1 cellular context compared by ENCODE assay signal in genomic region chr1:65090406-65090805, GRCh38.
TF ChIP-seq lines count a peak whose summit lies in the region.

No MANE protein-coding gene starts in this region.

TF ChIP-seq in HepG2, 621 proteins besides CTCF, POLR2A, EP300 and RAD21 (continued from another document):
- TF ChIP-seq ZNF609 (CRISPR knock-in tag; IDR thresholded peaks at IDR 0.05; ENCODE audit: borderline replicate concordance) (no peak), LCORL (IDR thresholded peaks at IDR 0.05) (no peak), LCORL (CRISPR knock-in tag; IDR thresholded peaks at IDR 0.05) (no peak), ZNF552 (CRISPR knock-in tag; IDR thresholded peaks at IDR 0.05; ENCODE audit: borderline replicate concordance) (no peak), ZXDC (CRISPR knock-in tag; IDR thresholded peaks at IDR 0.05) (no peak), MBNL3 (CRISPR knock-in tag; conservative IDR thresholded peaks at IDR 0.05) (no peak), ZFP36L1 (CRISPR knock-in tag; IDR thresholded peaks at IDR 0.05) (no peak), ZNF740 (CRISPR knock-in tag; IDR thresholded peaks at IDR 0.05) (no peak), HNRNPH1 (optimal IDR thresholded peaks at IDR 0.05; ENCODE audit: low read depth, low read length) (no peak), ZNF33B (CRISPR knock-in tag; IDR thresholded peaks at IDR 0.05) (no peak), SPEN (CRISPR knock-in tag; IDR thresholded peaks at IDR 0.05; ENCODE audit: low read depth) (no peak), TCF7 (IDR thresholded peaks at IDR 0.05; ENCODE audit: low read depth) (no peak), TFAP4 (IDR thresholded peaks at IDR 0.05; ENCODE audit: borderline replicate concordance, low read depth) (peak; percentile 45; the same call in 1 of the 2 replicates), MTA3 (CRISPR knock-in tag; IDR thresholded peaks at IDR 0.05) (no peak), ZNF652 (CRISPR knock-in tag; IDR thresholded peaks at IDR 0.05; ENCODE audit: borderline replicate concordance, low read depth) (peak; percentile 36; the same call in 1 of the 2 replicates), ZNF329 (CRISPR knock-in tag; IDR thresholded peaks at IDR 0.05; ENCODE audit: low read depth) (no peak), ATF2 (CRISPR knock-in tag; IDR thresholded peaks at IDR 0.05) (no peak), NFRKB (IDR thresholded peaks at IDR 0.05) (no peak), IRF2 (CRISPR knock-in tag; IDR thresholded peaks at IDR 0.05) (no peak), TRIM24 (CRISPR knock-in tag; IDR thresholded peaks at IDR 0.05) (no peak), NR2F2 (IDR thresholded peaks at IDR 0.05; ENCODE audit: borderline replicate concordance, low read depth) (no peak), ZNF615 (CRISPR knock-in tag; IDR thresholded peaks at IDR 0.05; ENCODE audit: borderline replicate concordance) (no peak), TCF7L2 (IDR thresholded peaks at IDR 0.05; ENCODE audit: low read depth, low read length) (no peak), GPN1 (CRISPR knock-in tag; IDR thresholded peaks at IDR 0.05; ENCODE audit: borderline replicate concordance) (no peak), ZFP90 (CRISPR knock-in tag; IDR thresholded peaks at IDR 0.05; ENCODE audit: borderline replicate concordance) (no peak), ARHGAP35 (CRISPR knock-in tag; IDR thresholded peaks at IDR 0.05; ENCODE audit: borderline replicate concordance) (no peak), NR2F6 (IDR thresholded peaks at IDR 0.05) (peak; percentile 53), NR2F6 (CRISPR knock-in tag; IDR thresholded peaks at IDR 0.05) (peak; percentile 66), ZBTB38 (CRISPR knock-in tag; IDR thresholded peaks at IDR 0.05) (no peak), BRD4 (CRISPR knock-in tag; IDR thresholded peaks at IDR 0.05) (no peak), SOX13 (IDR thresholded peaks at IDR 0.05) (no peak), SOX13 (CRISPR knock-in tag; conservative IDR thresholded peaks at IDR 0.05 in 1 of 2, IDR thresholded peaks at IDR 0.05 in 1 of 2) (peak in 1 of 2 experiments; percentile 18; a peak in 1 of 4 replicates)
